ENCODE assay signal across 1 cellular context in the genomic region with DNA sequence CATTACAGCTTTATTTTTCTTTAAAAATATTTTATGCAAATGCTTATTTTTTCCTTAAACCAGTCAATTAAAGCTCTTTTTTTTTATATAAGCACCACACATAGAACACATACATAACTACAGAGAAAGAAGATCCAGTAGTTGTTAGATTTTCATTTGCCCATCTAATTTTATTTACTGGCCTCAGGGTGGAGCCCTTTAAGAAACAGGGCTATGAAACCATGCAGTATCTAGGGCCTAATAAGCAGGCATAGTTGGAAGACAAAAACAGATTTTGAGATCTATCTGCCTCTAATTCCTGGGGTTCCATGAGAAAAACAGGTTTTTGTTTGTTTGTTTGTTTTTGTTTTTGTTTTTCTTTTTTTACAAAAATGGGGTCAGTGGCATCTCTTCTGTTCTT.
TF ChIP-seq lines count a peak whose summit lies in the region.

No MANE protein-coding gene starts in this region.

TF ChIP-seq in WTC11, 78 proteins besides CTCF, POLR2A, EP300 and RAD21 (continued from another document):
- TF ChIP-seq, protein P1, sequence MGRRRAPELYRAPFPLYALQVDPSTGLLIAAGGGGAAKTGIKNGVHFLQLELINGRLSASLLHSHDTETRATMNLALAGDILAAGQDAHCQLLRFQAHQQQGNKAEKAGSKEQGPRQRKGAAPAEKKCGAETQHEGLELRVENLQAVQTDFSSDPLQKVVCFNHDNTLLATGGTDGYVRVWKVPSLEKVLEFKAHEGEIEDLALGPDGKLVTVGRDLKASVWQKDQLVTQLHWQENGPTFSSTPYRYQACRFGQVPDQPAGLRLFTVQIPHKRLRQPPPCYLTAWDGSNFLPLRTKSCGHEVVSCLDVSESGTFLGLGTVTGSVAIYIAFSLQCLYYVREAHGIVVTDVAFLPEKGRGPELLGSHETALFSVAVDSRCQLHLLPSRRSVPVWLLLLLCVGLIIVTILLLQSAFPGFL (CRISPR knock-in tag; IDR thresholded peaks at IDR 0.05; ENCODE audit: borderline replicate concordance), result no peak
- TF ChIP-seq ZNF423 (CRISPR knock-in tag; IDR thresholded peaks at IDR 0.05), result no peak
- TF ChIP-seq, protein P2, sequence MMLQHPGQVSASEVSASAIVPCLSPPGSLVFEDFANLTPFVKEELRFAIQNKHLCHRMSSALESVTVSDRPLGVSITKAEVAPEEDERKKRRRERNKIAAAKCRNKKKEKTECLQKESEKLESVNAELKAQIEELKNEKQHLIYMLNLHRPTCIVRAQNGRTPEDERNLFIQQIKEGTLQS (CRISPR knock-in tag; conservative IDR thresholded peaks at IDR 0.05), result no peak
- TF ChIP-seq TEAD1 (CRISPR knock-in tag; IDR thresholded peaks at IDR 0.05), result no peak
